In genomic region chr11:128476031-128476430, GRCh38 we compare ENCODE assay signal across 13 cellular contexts.
DNase-seq lines count a peak whose midpoint lies in the region; ATAC-seq, FAIRE-seq and TF ChIP-seq lines count a peak whose summit lies in the region.
"Had no signal": no experiment of that assay in that cellular context is flagged by ENCODE, and none has a peak within 500 bp of the region (broad histone marks: within the 10 kb centered on the region; RNA-seq: fewer than 3 reads in every experiment).

No MANE protein-coding gene starts in this region.

- H3K27me3 ChIP-seq in OCI-LY3 (ENCODE audit: low read depth, low read length) (no peaks in the 10 kb centered on the region), GM12878 (replicated peaks in 1 of 2; ENCODE audit: control insufficient read depth in 2 of 2, insufficient read depth in 2 of 2, low read length in 1 of 2) (no peaks in the 10 kb centered on the region), neuronal stem cell (ENCODE audit: control insufficient read depth in 3 of 3, insufficient read depth in 3 of 3, low read depth in 1 of 3, low read length in 3 of 3) (no peaks in the 10 kb centered on the region)

- H2BK12ac ChIP-seq in neuronal stem cell (ENCODE audit: low read length) = no peak overlapping the region

- H3K18ac ChIP-seq in neuronal stem cell (ENCODE audit: low read length) = no peak overlapping the region

- H3K4ac ChIP-seq in neuronal stem cell (ENCODE audit: low read length) = no peak overlapping the region

- peak overlapping the region; percentile 81 for H3K4me3 Mint-ChIP-seq in natural killer cell

- H3K4me1 ChIP-seq in OCI-LY3 (ENCODE audit: low read length) (peaks cover 72% of the 10 kb centered on the region), GM12878 (ENCODE audit: control insufficient read depth, insufficient read depth, low read length) (peaks cover 68% of the 10 kb centered on the region), neuronal stem cell (ENCODE audit: control insufficient read depth in 2 of 2, insufficient read depth in 1 of 2, low read depth in 1 of 2, low read length in 2 of 2) (peaks cover 2 to 13% of the 10 kb centered on the region in 2 donors)

- no peak for TF ChIP-seq POLR2A in GM12891 (IDR thresholded peaks at IDR 0.05; ENCODE audit: low read depth, low read length)
- TF ChIP-seq POLR2A in GM12878 (IDR thresholded peaks at IDR 0.05; ENCODE audit: low read depth, low read length) = no peak

- H3K27ac ChIP-seq in OCI-LY3 (ENCODE audit: low read length) = peak overlapping the region; percentile 99
- no peak overlapping the region for H3K27ac ChIP-seq in GM12878 (ENCODE audit: control insufficient read depth, insufficient read depth)
- H3K27ac ChIP-seq in RWPE1 = no peak overlapping the region
- H3K27ac ChIP-seq in neuronal stem cell (replicated peaks; ENCODE audit: low read length) = no peak overlapping the region

- no peak overlapping the region for H3K14ac ChIP-seq in neuronal stem cell (ENCODE audit: low read length)

- H3K36me3 ChIP-seq in OCI-LY3 (replicated peaks; ENCODE audit: low read depth, low read length) (peaks cover 51% of the 10 kb centered on the region), GM12878 (ENCODE audit: control insufficient read depth in 2 of 2, insufficient read depth in 2 of 2, low read length in 1 of 2) (peaks cover 15 to 45% of the 10 kb centered on the region in 2 experiments), neuronal stem cell (replicated peaks in 1 of 2; ENCODE audit: control insufficient read depth in 2 of 2, insufficient read depth in 2 of 2, low read length in 2 of 2) (peaks cover 0 to 40% of the 10 kb centered on the region in 2 donors)

- H3K79me1 ChIP-seq in neuronal stem cell (ENCODE audit: low read depth, low read length) = no peaks in the 10 kb centered on the region

- no peak overlapping the region for H3K4me3 ChIP-seq in OCI-LY3 (ENCODE audit: low read length)
- 0 out of 2 replicates have a peak overlapping the region, but pooled peaks have one; percentile 8 for H3K4me3 ChIP-seq in GM12878
- H3K4me3 ChIP-seq in neuronal stem cell (ENCODE audit: low read length in 2 of 2) = no peak overlapping the region

- no peaks in the 10 kb centered on the region for H3K9me3 Mint-ChIP-seq in natural killer cell

- H3K36me3 Mint-ChIP-seq in natural killer cell = peaks cover 50% of the 10 kb centered on the region

- FAIRE-seq in GM12891 (lab: Jason Lieb, UNC) = peak; percentile 52
- FAIRE-seq in GM12878 (lab: Jason Lieb, UNC) = no peak
- FAIRE-seq: D721Med, HTR-8/SVneo had no signal

- ATAC-seq in GM12878 (no peak), natural killer cell (no peak)

- H3K4me2 ChIP-seq in OCI-LY3 (ENCODE audit: low read length) (peak overlapping the region; percentile 3), GM12878 (ENCODE audit: control insufficient read depth, insufficient read depth) (peak overlapping the region; percentile 15; the same call in 1 of the 2 replicates), neuronal stem cell (ENCODE audit: insufficient read depth, low read length, poor library complexity, severe bottlenecking) (no peak overlapping the region)

- RAD21 ChIA-PET in GM12878 (lab: Charles Lee; ENCODE audit: unreplicated experiment) = interaction anchor here (0.9 to 11.1 kb wide), 2 partner anchors 43 to 148 kb away, joined by 3 to 144 read pairs; no protein-coding TSS in a partner anchor

- no peak overlapping the region for H2BK15ac ChIP-seq in neuronal stem cell (ENCODE audit: low read length)

- SMC1A ChIA-PET in GM12878 (lab: Charles Lee; ENCODE audit: uncharacterized antibody, unreplicated experiment) = interaction anchor here (0.6 to 10.6 kb wide), 4 partner anchors 41 to 212 kb away, joined by 3 to 154 read pairs (median 3); no protein-coding TSS in a partner anchor

- no peak for TF ChIP-seq EP300 in GM12878 (IDR thresholded peaks at IDR 0.05; ENCODE audit: borderline replicate concordance in 1 of 2, control insufficient read depth in 1 of 2, low read depth in 2 of 2, low read length in 2 of 2)

- no peak overlapping the region for H3K9ac ChIP-seq in OCI-LY3 (ENCODE audit: low read length)
- H3K9ac ChIP-seq in GM12878 (ENCODE audit: control insufficient read depth, insufficient read depth, low read length) = no peak overlapping the region
- no peak overlapping the region for H3K9ac ChIP-seq in neuronal stem cell (ENCODE audit: low read depth, low read length, poor library complexity)

- no peak for TF ChIP-seq RAD21 in GM12878 (IDR thresholded peaks at IDR 0.05; ENCODE audit: insufficient read depth, low read depth, low read length)

- H3K27ac Mint-ChIP-seq in natural killer cell = peak overlapping the region; percentile 98 to 99

- POLR2A ChIA-PET in GM12878 (lab: Charles Lee) = interaction anchor here (0.6 to 1.3 kb wide), 4 partner anchors 17 to 53 kb away, joined by 3 to 5 read pairs (median 4); no protein-coding TSS in a partner anchor
- POLR2A ChIA-PET in RWPE1 (lab: Yijun Ruan, JAX; ENCODE audit: low non-redundant PET) = no interaction called here

- H3K9me3 ChIP-seq in OCI-LY3 (ENCODE audit: insufficient read depth, low read length) (no peaks in the 10 kb centered on the region), GM12878 (replicated peaks; ENCODE audit: control insufficient read depth, insufficient read depth, low read length) (peaks cover 4% of the 10 kb centered on the region; the same call in 2 of the 3 replicates), neuronal stem cell (replicated peaks in 1 of 2; ENCODE audit: control insufficient read depth in 2 of 2, insufficient read depth in 1 of 2, low read depth in 1 of 2, low read length in 2 of 2) (no peaks in the 10 kb centered on the region)

- peaks cover 100% of the 10 kb centered on the region in 2 donors for H3K4me1 Mint-ChIP-seq in natural killer cell

- no peak overlapping the region for H4K91ac ChIP-seq in neuronal stem cell (ENCODE audit: low read depth, low read length, poor library complexity)

- no peak overlapping the region for H4K8ac ChIP-seq in neuronal stem cell (ENCODE audit: low read depth, low read length)

- TF ChIP-seq CTCF in OCI-LY3 (IDR thresholded peaks at IDR 0.05; ENCODE audit: low read depth, low read length) (no peak), GM12878 (IDR thresholded peaks at IDR 0.05 in 2 of 3, conservative IDR thresholded peaks at IDR 0.05 in 1 of 3; ENCODE audit: control insufficient read depth in 2 of 3, extremely low read depth in 1 of 3, insufficient read depth in 1 of 3, low read depth in 3 of 3, low read length in 3 of 3) (no peak), natural killer cell (IDR thresholded peaks at IDR 0.05) (no peak), RWPE1 (conservative IDR thresholded peaks at IDR 0.05; ENCODE audit: low read depth) (no peak)

- no peak for DNase-seq in GM12891 (ENCODE audit: insufficient read length, low spot score)
- DNase-seq in GM12878 (ENCODE audit: low read depth, low spot score) = no peak
- no peak for DNase-seq in natural killer cell
- no peak for DNase-seq in midbrain (lab: John Stamatoyannopoulos, UW)
- no peak for DNase-seq in RWPE1 (ENCODE audit: low spot score)
- DNase-seq in NCI-H128 (lab: John Stamatoyannopoulos, UW; ENCODE audit: unreplicated experiment) = no peak
- no peak for DNase-seq in neuronal stem cell (ENCODE audit: low spot score)
- DNase-seq: GOT3, NCI-H2029 treated with DMSO at 0.1 percent for 48 hours, substantia nigra had no signal

- WGBS in GM12878 (ENCODE audit: insufficient coverage, insufficient replicate concordance, low lambda C conversion rate, missing lambda C conversion rate) = 0% methylated on average over 1 of the region's 1 CpG
- no CpG with 5 or more reads among the region's 1 CpG for WGBS in neuronal stem cell (ENCODE audit: extremely low coverage in 2 of 2, insufficient read length in 2 of 2, insufficient replicate concordance in 1 of 2), 2 donors

- H3K23ac ChIP-seq in neuronal stem cell (ENCODE audit: low read depth, low read length, poor library complexity) = no peak overlapping the region

- H4K20me1 ChIP-seq in OCI-LY3 (ENCODE audit: insufficient read depth, low read length) (no peaks in the 10 kb centered on the region), GM12878 (ENCODE audit: control insufficient read depth, insufficient read depth) (no peaks in the 10 kb centered on the region)

- CTCF ChIA-PET in GM12878 (lab: Yijun Ruan, JAX) = interaction anchor here (1.1 kb wide), 1 partner anchor 32 kb away, joined by 3 read pairs; no protein-coding TSS in a partner anchor
- CTCF ChIA-PET in RWPE1 (lab: Yijun Ruan, JAX) = no interaction called here

- H2AFZ ChIP-seq in OCI-LY3 (ENCODE audit: low read depth, low read length) (no peak overlapping the region), GM12878 (ENCODE audit: control insufficient read depth, low read depth, low read length) (no peak overlapping the region), neuronal stem cell (ENCODE audit: low read length) (no peak overlapping the region)

- in situ Hi-C loops in GM12878 (cut with MboI) = no loop called here

- no peak overlapping the region for H2AK5ac ChIP-seq in neuronal stem cell (ENCODE audit: low read depth, low read length)

- BruUV-seq in GM12878 (replicated peaks; lab: Mats Ljungman, UMichigan) = no TSS peak

- intact Hi-C loops in GM12878 (cut with micrococcal nuclease; ENCODE audit: unreplicated experiment) = loop anchor here (10.0 kb wide), 1 partner anchor 301 kb away; no protein-coding TSS in a partner anchor
- intact Hi-C loops in natural killer cell (cut with micrococcal nuclease) = loop anchor here (2.0 kb wide), 1 partner anchor 15 kb away; no protein-coding TSS in a partner anchor

- H2BK120ac ChIP-seq in neuronal stem cell (ENCODE audit: low read depth, low read length) = no peak overlapping the region

- H3K79me2 ChIP-seq in OCI-LY3 (ENCODE audit: low read length) = peaks cover 31% of the 10 kb centered on the region
- H3K79me2 ChIP-seq in GM12878 (ENCODE audit: control insufficient read depth, insufficient read depth, low read length) = peaks cover 56% of the 10 kb centered on the region

- no peak overlapping the region for H2BK5ac ChIP-seq in neuronal stem cell (ENCODE audit: low read length)

- H3K27me3 Mint-ChIP-seq in natural killer cell (ENCODE audit: low read depth in 2 of 2) = no peaks in the 10 kb centered on the region

TF ChIP-seq in GM12891, 5 proteins besides CTCF, POLR2A, EP300 and RAD21:
- TF ChIP-seq SPI1 (IDR thresholded peaks at IDR 0.05; ENCODE audit: low read depth, low read length) = no peak
- no peak for TF ChIP-seq POU2F2 (IDR thresholded peaks at IDR 0.05; ENCODE audit: low read depth, low read length)
- no peak for TF ChIP-seq TAF1 (IDR thresholded peaks at IDR 0.05; ENCODE audit: low read depth, low read length)
- TF ChIP-seq POLR2AphosphoS5 (IDR thresholded peaks at IDR 0.05; ENCODE audit: low read depth, low read length) = no peak
- TF ChIP-seq PAX5 (IDR thresholded peaks at IDR 0.05; ENCODE audit: insufficient read depth, low read length, severe bottlenecking) = no peak

TF ChIP-seq in GM12878, 131 proteins besides CTCF, POLR2A, EP300 and RAD21 (continues in another document):
- TF ChIP-seq ZNF622 (IDR thresholded peaks at IDR 0.05) = no peak
